ENCODE assay signal across 18 cellular contexts in genomic region chr2:198337368-198337767, GRCh38.
"Had no signal": no experiment of that assay in that cellular context is flagged by ENCODE, and none has a peak within 500 bp of the region (broad histone marks: within the 10 kb centered on the region; RNA-seq: fewer than 3 reads in every experiment).

No MANE protein-coding gene starts in this region.

- H3K4me3 ChIP-seq: ascending aorta, breast epithelium, lower lobe of right lung, pancreas, tibial nerve, uterus had no signal

- H3K9me3 ChIP-seq: ascending aorta, breast epithelium, lower lobe of right lung, pancreas, tibial nerve, uterus had no signal

- H3K27ac ChIP-seq: ascending aorta, breast epithelium, epithelial cell of prostate, lower lobe of right lung, pancreas, tibial nerve, uterus had no signal

- DNase-seq: activated CD4-positive, alpha-beta T cell treated with anti-CD3 and anti-CD28 coated beads, Interleukin-2, amount 50 U/mL, for 1 hour; activated naive CD4-positive, alpha-beta T cell treated with anti-CD3 and anti-CD28 coated beads, Interleukin-2, amount 10 ng/mL, durations not matched to agents 7 days and 5 days; activated T-cell treated with anti-CD3 and anti-CD28 coated beads for 4 hours; effector memory CD8-positive, alpha-beta T cell; head of caudate nucleus; left cardiac atrium; lower lobe of right lung; midbrain; pancreas; stimulated activated CD4-positive, alpha-beta T cell treated with anti-CD3 and anti-CD28 coated beads, Interleukin-2, amount 100 ng/mL, for 48 hours; stimulated activated naive CD4-positive, alpha-beta T cell; substantia nigra; uterus had no signal

- H3K4me1 ChIP-seq: ascending aorta, breast epithelium, lower lobe of right lung, pancreas, tibial nerve, uterus had no signal

- H3K27me3 ChIP-seq: ascending aorta, pancreas, tibial nerve, uterus had no signal

- FAIRE-seq: frontal cortex, pancreas had no signal

- H3K36me3 ChIP-seq: ascending aorta, breast epithelium, lower lobe of right lung, pancreas, tibial nerve, uterus had no signal
